In the genomic region with DNA sequence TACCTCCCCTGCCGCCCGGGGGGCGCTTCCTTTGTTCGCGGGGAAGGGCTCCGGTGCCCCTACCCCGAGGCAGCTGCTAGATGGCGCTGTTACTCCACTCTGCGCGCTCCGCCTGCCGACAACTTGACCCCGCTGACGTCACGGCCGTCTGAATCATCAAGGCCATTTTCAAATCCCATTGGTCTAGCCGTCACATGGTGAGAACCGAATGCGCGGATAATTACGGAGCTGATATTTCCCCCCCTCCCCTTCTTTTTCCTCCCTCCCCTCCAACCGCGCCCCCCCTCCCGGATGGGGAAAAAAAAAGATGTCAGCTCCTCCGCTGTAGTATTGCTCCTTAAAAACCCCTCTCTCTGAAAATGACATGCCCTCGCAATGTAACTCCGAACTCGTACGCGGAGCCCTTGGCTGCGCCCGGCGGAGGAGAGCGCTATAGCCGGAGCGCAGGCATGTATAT, we compare ENCODE assay signal across 9 cellular contexts. TPM values are rescaled to one million over a fixed set of nuclear protein-coding genes. Genes with fewer than 3 reads are reported as not detected.
DNase-seq lines count a peak whose midpoint lies in the region; ATAC-seq and TF ChIP-seq lines count a peak whose summit lies in the region.
"Had no signal": no experiment of that assay in that cellular context is flagged by ENCODE, and none has a peak within 500 bp of the region (broad histone marks: within the 10 kb centered on the region; RNA-seq: fewer than 3 reads in every experiment).

A gene (plus strand): TSS at position 246 of the 457 bp plus-strand sequence. CDS start 114 bp downstream, at position 360.

- TF ChIP-seq CTCF in MM.1S (IDR thresholded peaks at IDR 0.05; ENCODE audit: low read length) (peak; percentile 54), smooth muscle cell (IDR thresholded peaks at IDR 0.05; ENCODE audit: borderline replicate concordance, insufficient read depth, poor library complexity, severe bottlenecking) (peak; percentile 63)

- H3K4me3 ChIP-seq in MM.1S (ENCODE audit: low read length) (no peak within 1 kb of the TSS), smooth muscle cell (peak within 1 kb of the TSS; percentile 28)

- H4K20me1 ChIP-seq in MM.1S (ENCODE audit: insufficient read depth, low read length) (no peaks in the 10 kb centered on the region; the same call in 1 of the 2 replicates), smooth muscle cell (ENCODE audit: low read depth) (no peaks in the 10 kb centered on the region)

- no peaks in the 10 kb centered on the region for H3K9me2 ChIP-seq in MM.1S (replicated peaks; ENCODE audit: insufficient read depth, low read length)

- no peak within 1 kb of the TSS for H2AFZ ChIP-seq in MM.1S (ENCODE audit: low read length)
- no peak within 1 kb of the TSS for H2AFZ ChIP-seq in smooth muscle cell (ENCODE audit: low read depth)

- peak; percentile 48 for DNase-seq in NCI-H1436 (lab: John Stamatoyannopoulos, UW)
- no peak for DNase-seq in NCI-H1436 treated with DMSO at 0.1 percent for 48 hours (lab: John Stamatoyannopoulos, UW)
- DNase-seq in MM.1S, result peak; percentile 77
- peak; percentile 51 for DNase-seq in T follicular helper cell (ENCODE audit: low read depth)
- peak; percentile 88 for DNase-seq in amniotic epithelial cell (ENCODE audit: low read depth)
- DNase-seq in hepatic stellate cell (ENCODE audit: low spot score), result peak; percentile 68
- peak; percentile 23 for DNase-seq in smooth muscle cell (lab: John Stamatoyannopoulos, UW; ENCODE audit: unreplicated experiment)

- H3K4me2 ChIP-seq in MM.1S (ENCODE audit: low read depth, low read length) (peak within 1 kb of the TSS; percentile 38; the same call in 1 of the 2 replicates), smooth muscle cell (peak within 1 kb of the TSS; percentile 80)

- H3K4me1 ChIP-seq in MM.1S (ENCODE audit: low read length) (peaks cover 13% of the 10 kb centered on the region; the same call in 1 of the 2 replicates), smooth muscle cell (ENCODE audit: low read depth) (no peaks in the 10 kb centered on the region)

- 4% methylated on average over 33 of the region's 36 CpGs for WGBS in smooth muscle cell (ENCODE audit: low lambda C conversion rate)

- H3K79me2 ChIP-seq in MM.1S (ENCODE audit: low read length) (no peaks in the 10 kb centered on the region), smooth muscle cell (ENCODE audit: low read depth) (no peaks in the 10 kb centered on the region)

- H3K9ac ChIP-seq in MM.1S (ENCODE audit: low read length) (no peak within 1 kb of the TSS), smooth muscle cell (ENCODE audit: low read depth) (no peak within 1 kb of the TSS)
- H3K9ac ChIP-seq: BLaER1 treated with 17β-estradiol and CSF1 and Interleukin-3, amounts not matched to agents 10 nM and 100 nM had no signal

- H3K36me3 ChIP-seq in MM.1S (replicated peaks; ENCODE audit: insufficient read depth, low read length), result no peaks in the 10 kb centered on the region
- no peaks in the 10 kb centered on the region for H3K36me3 ChIP-seq in smooth muscle cell (ENCODE audit: low read depth)
- H3K36me3 ChIP-seq: BLaER1 treated with 17β-estradiol and CSF1 and Interleukin-3, amounts not matched to agents 10 nM and 100 nM had no signal

- H3K27me3 ChIP-seq in MM.1S (replicated peaks; ENCODE audit: insufficient read depth, low read length), result peaks cover 96% of the 10 kb centered on the region
- peaks cover 100% of the 10 kb centered on the region for H3K27me3 ChIP-seq in smooth muscle cell (ENCODE audit: low read depth)

- H3K9me3 ChIP-seq in MM.1S (replicated peaks; ENCODE audit: insufficient read depth, low read length), result no peaks in the 10 kb centered on the region
- no peaks in the 10 kb centered on the region for H3K9me3 ChIP-seq in smooth muscle cell (replicated peaks; ENCODE audit: low read depth)

- H3K27ac ChIP-seq in MM.1S (ENCODE audit: low read length) (no peak within 1 kb of the TSS), smooth muscle cell (ENCODE audit: low read depth) (no peak within 1 kb of the TSS)
- H3K27ac ChIP-seq: BLaER1 treated with 17β-estradiol and CSF1 and Interleukin-3, amounts not matched to agents 10 nM and 100 nM had no signal

- 0 out of 2 replicates have a peak, but pooled peaks cover 3% of the 10 kb centered on the region for H3F3A ChIP-seq in MM.1S (ENCODE audit: insufficient read depth, low read length)
- no peaks in the 10 kb centered on the region for H3F3A ChIP-seq in smooth muscle cell (ENCODE audit: low read depth)

- ATAC-seq in HG03280 (IDR thresholded peaks at IDR 0.05; ENCODE audit: unreplicated experiment), result no peak

RNA-seq across cellular contexts. Expression of the gene that starts here (rescaled TPM):
- total RNA-seq in smooth muscle cell, result not detected in 2 replicates
- polyA plus RNA-seq in smooth muscle cell, result 0.66 and 0.67 TPM in 2 replicates

Comparison
In these comparisons a context has a peak if more than half of its experiments do, and no peak if none do; other contexts are left out.
1. Peak in DNase-seq, H3K4me3 ChIP-seq and H3K4me2 ChIP-seq in smooth muscle cell; RNA of the gene not detected or under 1 TPM.